8 cellular contexts compared by ENCODE assay signal in the genomic region with DNA sequence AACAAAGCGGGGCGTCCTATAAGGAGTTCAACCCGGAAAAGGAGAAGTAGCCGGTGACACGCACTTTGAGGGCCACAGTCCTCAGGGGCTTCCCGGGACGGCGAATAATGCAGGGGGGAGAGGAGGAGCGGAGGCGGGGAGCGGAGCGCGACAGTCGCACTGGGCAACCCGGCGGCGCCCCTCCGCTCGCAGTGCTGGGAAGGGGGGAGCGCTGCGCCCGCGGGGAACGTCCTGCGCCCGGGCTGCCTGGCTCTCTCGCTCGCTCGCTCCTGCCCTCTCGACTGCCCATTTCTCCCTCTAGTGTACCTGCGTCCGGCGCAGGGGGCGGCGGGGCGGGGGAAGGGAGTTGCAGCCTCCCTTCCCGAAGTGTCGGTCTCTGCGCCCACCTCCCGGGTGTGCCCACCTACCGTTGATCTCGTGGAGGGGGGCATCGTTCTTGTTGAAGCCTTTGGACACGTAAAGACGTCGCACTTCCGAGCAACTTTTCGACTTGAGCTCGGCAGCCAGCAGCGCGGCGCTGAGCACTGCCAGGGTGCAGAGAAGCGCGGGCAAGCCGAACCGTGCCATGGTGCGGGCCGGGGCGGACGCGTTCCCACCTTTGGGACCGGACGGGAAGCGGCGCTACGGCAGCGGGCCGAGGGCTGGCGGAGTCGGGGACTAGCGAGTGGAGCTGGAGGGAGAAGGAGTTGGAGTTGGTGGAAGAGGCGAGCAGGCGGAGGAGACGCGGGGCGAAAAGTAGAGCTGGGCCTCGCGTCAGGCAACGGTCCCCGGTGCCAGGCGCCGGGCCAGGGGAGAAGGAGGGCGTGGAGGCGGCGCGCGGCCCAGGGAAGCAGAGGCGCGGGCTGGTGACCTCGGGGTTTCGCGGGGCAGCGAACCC. TPM values are rescaled to one million over a fixed set of nuclear protein-coding genes. Genes with fewer than 3 reads are reported as not detected.
DNase-seq lines count a peak whose midpoint lies in the region; ATAC-seq and TF ChIP-seq lines count a peak whose summit lies in the region.

No MANE protein-coding gene starts in this region.

- peaks cover 60% of the 10 kb centered on the region for H3K27me3 Mint-ChIP-seq in activated CD4-positive, alpha-beta T cell treated with anti-CD3 and anti-CD28 coated beads, Interleukin-2, amount 10 ng/mL, durations not matched to agents 7 days and 5 days
- peaks cover 47% of the 10 kb centered on the region for H3K27me3 Mint-ChIP-seq in activated CD8-positive, alpha-beta T cell treated with anti-CD3 and anti-CD28 coated beads for 36 hours

- H3K27me3 ChIP-seq in right cardiac atrium (ENCODE audit: control insufficient read depth, insufficient read depth) = no peaks in the 10 kb centered on the region

- peaks cover 2% of the 10 kb centered on the region for H3K4me1 Mint-ChIP-seq in activated CD4-positive, alpha-beta T cell treated with anti-CD3 and anti-CD28 coated beads, Interleukin-2, amount 10 ng/mL, durations not matched to agents 7 days and 5 days
- H3K4me1 Mint-ChIP-seq in activated CD8-positive, alpha-beta T cell treated with anti-CD3 and anti-CD28 coated beads for 36 hours (ENCODE audit: low read depth) = peaks cover 8% of the 10 kb centered on the region

- CTCF ChIA-PET in activated CD4-positive, alpha-beta T cell treated with anti-CD3 and anti-CD28 coated beads, Interleukin-2, amount 10 ng/mL, durations not matched to agents 7 days and 5 days (lab: Charles Lee) = interaction anchor here (0.6 kb wide), 1 partner anchor 19 kb away, joined by 3 read pairs; no protein-coding TSS in a partner anchor
- CTCF ChIA-PET in activated CD8-positive, alpha-beta T cell treated with anti-CD3 and anti-CD28 coated beads for 36 hours (lab: Charles Lee) = no interaction called here

- TF ChIP-seq CTCF in activated CD8-positive, alpha-beta T cell treated with anti-CD3 and anti-CD28 coated beads for 36 hours (IDR thresholded peaks at IDR 0.05) = no peak

- DNase-seq in activated CD4-positive, alpha-beta T cell treated with anti-CD3 and anti-CD28 coated beads, Interleukin-2, amount 10 ng/mL, durations not matched to agents 7 days and 5 days = no peak
- no peak for DNase-seq in activated CD4-positive, alpha-beta T cell treated with anti-CD3 and anti-CD28 coated beads, Interleukin-2, amount 50 U/mL, for 4 hours
- DNase-seq in activated CD8-positive, alpha-beta T cell treated with anti-CD3 and anti-CD28 coated beads for 36 hours = no peak
- DNase-seq in right cardiac atrium (peak; percentile 12 to 61 (median 56)), skeletal muscle cell (ENCODE audit: low read depth) (no peak), NCI-H2196 treated with DMSO at 0.1 percent for 48 hours (lab: John Stamatoyannopoulos, UW; ENCODE audit: unreplicated experiment) (no peak), ureter (ENCODE audit: low spot score) (no peak), NCI-H774 (lab: John Stamatoyannopoulos, UW) (no peak)

- H3K27ac ChIP-seq in right cardiac atrium (ENCODE audit: low read length) = peak overlapping the region; percentile 7

- H3K4me1 ChIP-seq in right cardiac atrium (ENCODE audit: control insufficient read depth, insufficient read depth, low read length) = no peaks in the 10 kb centered on the region

- H3K4me3 Mint-ChIP-seq in activated CD4-positive, alpha-beta T cell treated with anti-CD3 and anti-CD28 coated beads, Interleukin-2, amount 10 ng/mL, durations not matched to agents 7 days and 5 days = peak overlapping the region; percentile 58
- peak overlapping the region; percentile 7 for H3K4me3 Mint-ChIP-seq in activated CD8-positive, alpha-beta T cell treated with anti-CD3 and anti-CD28 coated beads for 36 hours

- intact Hi-C loops in activated CD8-positive, alpha-beta T cell treated with anti-CD3 and anti-CD28 coated beads for 36 hours (cut with micrococcal nuclease) = no loop called here
- intact Hi-C loops in right cardiac atrium (cut with DNase I) = no loop called here

- H3K4me3 ChIP-seq in right cardiac atrium (ENCODE audit: low read length) (peak overlapping the region; percentile 30), skeletal muscle cell (ENCODE audit: low read depth, low read length) (peak overlapping the region; percentile 60)

- no peak overlapping the region for H3K27ac Mint-ChIP-seq in activated CD4-positive, alpha-beta T cell treated with anti-CD3 and anti-CD28 coated beads, Interleukin-2, amount 10 ng/mL, durations not matched to agents 7 days and 5 days
- no peak overlapping the region for H3K27ac Mint-ChIP-seq in activated CD8-positive, alpha-beta T cell treated with anti-CD3 and anti-CD28 coated beads for 36 hours

- H3K9me3 ChIP-seq in right cardiac atrium (ENCODE audit: control insufficient read depth, low read length) = no peaks in the 10 kb centered on the region

- under 1% methylated on average over 92 of the region's 93 CpGs for WGBS in right cardiac atrium

- no peaks in the 10 kb centered on the region for H3K36me3 Mint-ChIP-seq in activated CD4-positive, alpha-beta T cell treated with anti-CD3 and anti-CD28 coated beads, Interleukin-2, amount 10 ng/mL, durations not matched to agents 7 days and 5 days (ENCODE audit: low read depth)
- no peaks in the 10 kb centered on the region for H3K36me3 Mint-ChIP-seq in activated CD8-positive, alpha-beta T cell treated with anti-CD3 and anti-CD28 coated beads for 36 hours (ENCODE audit: low read depth)

- POLR2A ChIA-PET in activated CD4-positive, alpha-beta T cell treated with anti-CD3 and anti-CD28 coated beads, Interleukin-2, amount 10 ng/mL, durations not matched to agents 7 days and 5 days (lab: Charles Lee) = no interaction called here
- POLR2A ChIA-PET in activated CD8-positive, alpha-beta T cell treated with anti-CD3 and anti-CD28 coated beads for 36 hours (lab: Charles Lee) = interaction anchor here (0.6 kb wide), 1 partner anchor 883 kb away, joined by 3 read pairs; no protein-coding TSS in a partner anchor

- H3K9me3 Mint-ChIP-seq in activated CD4-positive, alpha-beta T cell treated with anti-CD3 and anti-CD28 coated beads, Interleukin-2, amount 10 ng/mL, durations not matched to agents 7 days and 5 days = no peaks in the 10 kb centered on the region
- no peaks in the 10 kb centered on the region for H3K9me3 Mint-ChIP-seq in activated CD8-positive, alpha-beta T cell treated with anti-CD3 and anti-CD28 coated beads for 36 hours

- ATAC-seq in activated CD8-positive, alpha-beta T cell treated with anti-CD3 and anti-CD28 coated beads for 36 hours = no peak
- peak; percentile 47 to 59 for ATAC-seq in right cardiac atrium

RNA-seq across cellular contexts. Expression of gene GPC4, which starts 0.7 kb away (rescaled TPM):
- not detected for total RNA-seq in activated CD4-positive, alpha-beta T cell treated with anti-CD3 and anti-CD28 coated beads, Interleukin-2, amount 10 ng/mL, durations not matched to agents 7 days and 5 days
- total RNA-seq in activated CD8-positive, alpha-beta T cell treated with anti-CD3 and anti-CD28 coated beads for 36 hours = not detected
- total RNA-seq in right cardiac atrium = 1 to 10 TPM; 6.1 to 9.3 (median 7.9) TPM
- 4.9 TPM for polyA plus RNA-seq in right cardiac atrium
- 8.0 TPM for total RNA-seq in ureter

Comparison
In these comparisons a context has a peak if more than half of its experiments do, and no peak if none do; other contexts are left out.
1. DNase-seq: peak in right cardiac atrium (3 of 3); none in activated CD4-positive, alpha-beta T cell treated with anti-CD3 and anti-CD28 coated beads, Interleukin-2, amount 10 ng/mL, durations not matched to agents 7 days and 5 days (single experiment), activated CD4-positive, alpha-beta T cell treated with anti-CD3 and anti-CD28 coated beads, Interleukin-2, amount 50 U/mL, for 4 hours (0 of 2), activated CD8-positive, alpha-beta T cell treated with anti-CD3 and anti-CD28 coated beads for 36 hours (single experiment), skeletal muscle cell (single experiment), NCI-H2196 treated with DMSO at 0.1 percent for 48 hours (single experiment), ureter (single experiment) and NCI-H774 (single experiment).